Comparison of ENCODE assay signal across 1 cellular context in genomic region chr20:45934046-45934586, GRCh38.
TF ChIP-seq lines count a peak whose summit lies in the region.

No MANE protein-coding gene starts in this region.

TF ChIP-seq in HepG2, 621 proteins besides CTCF, POLR2A, EP300 and RAD21 (continues in another document):
- TF ChIP-seq ZNF616 (CRISPR knock-in tag; IDR thresholded peaks at IDR 0.05; ENCODE audit: low read depth) (no peak; the same call in none of the 2 replicates), ZNF550 (CRISPR knock-in tag; IDR thresholded peaks at IDR 0.05; ENCODE audit: borderline replicate concordance) (peak; percentile 28; the same call in 1 of the 2 replicates), YEATS4 (CRISPR knock-in tag; IDR thresholded peaks at IDR 0.05; ENCODE audit: borderline replicate concordance) (no peak), ZC3H13 (CRISPR knock-in tag; IDR thresholded peaks at IDR 0.05) (peak; percentile 99), ZNF225 (CRISPR knock-in tag; IDR thresholded peaks at IDR 0.05) (peak; percentile 96), DBP (CRISPR knock-in tag; IDR thresholded peaks at IDR 0.05; ENCODE audit: not compliant biosample characterization) (peak; percentile 74), ZNF878 (CRISPR knock-in tag; IDR thresholded peaks at IDR 0.05) (no peak), JUN (CRISPR knock-in tag; IDR thresholded peaks at IDR 0.05) (peak; percentile 64), STAT5B (CRISPR knock-in tag; IDR thresholded peaks at IDR 0.05) (no peak), ZNF138 (CRISPR knock-in tag; IDR thresholded peaks at IDR 0.05; ENCODE audit: low read depth) (0 out of 2 replicates have a peak, but pooled peaks have one; percentile 26), ZNF775 (CRISPR knock-in tag; IDR thresholded peaks at IDR 0.05; ENCODE audit: borderline replicate concordance) (peak; percentile 84; the same call in 1 of the 2 replicates), ZNF34 (CRISPR knock-in tag; IDR thresholded peaks at IDR 0.05; ENCODE audit: borderline replicate concordance) (peak; percentile 82), MEF2D (CRISPR knock-in tag; IDR thresholded peaks at IDR 0.05) (peak; percentile 33), ZNF331 (CRISPR knock-in tag; IDR thresholded peaks at IDR 0.05) (no peak; the same call in 1 of the 2 replicates), SRSF4 (IDR thresholded peaks at IDR 0.05; ENCODE audit: low read depth, low read length, poor library complexity, severe bottlenecking) (peak; percentile 15), BRF2 (CRISPR knock-in tag; IDR thresholded peaks at IDR 0.05) (peak; percentile 85; the same call in 1 of the 2 replicates), PREB (CRISPR knock-in tag; IDR thresholded peaks at IDR 0.05) (peak; percentile 84; the same call in 1 of the 2 replicates), ZNF460 (CRISPR knock-in tag; IDR thresholded peaks at IDR 0.05; ENCODE audit: borderline replicate concordance) (0 out of 2 replicates have a peak, but pooled peaks have one; percentile 30), ZNF768 (CRISPR knock-in tag; IDR thresholded peaks at IDR 0.05) (peak; percentile 98), ZSCAN21 (CRISPR knock-in tag; IDR thresholded peaks at IDR 0.05; ENCODE audit: borderline replicate concordance) (0 out of 2 replicates have a peak, but pooled peaks have one; percentile 53), ZBTB26 (CRISPR knock-in tag; IDR thresholded peaks at IDR 0.05; ENCODE audit: borderline replicate concordance) (no peak), GLI4 (CRISPR knock-in tag; IDR thresholded peaks at IDR 0.05; ENCODE audit: borderline replicate concordance) (peak; percentile 82; the same call in 1 of the 2 replicates), ARID4A (CRISPR knock-in tag; IDR thresholded peaks at IDR 0.05; ENCODE audit: borderline replicate concordance) (peak; percentile 74; the same call in 1 of the 2 replicates), PRMT3 (CRISPR knock-in tag; IDR thresholded peaks at IDR 0.05; ENCODE audit: borderline replicate concordance, low read depth) (0 out of 2 replicates have a peak, but pooled peaks have one; percentile 26), HDAC1 (CRISPR knock-in tag; IDR thresholded peaks at IDR 0.05) (no peak; the same call in 1 of the 2 replicates), KDM5B (CRISPR knock-in tag; IDR thresholded peaks at IDR 0.05; ENCODE audit: borderline replicate concordance) (no peak), PAX8 (CRISPR knock-in tag; IDR thresholded peaks at IDR 0.05; ENCODE audit: borderline replicate concordance) (peak; percentile 86; the same call in 1 of the 2 replicates), ZNF710 (CRISPR knock-in tag; IDR thresholded peaks at IDR 0.05; ENCODE audit: borderline replicate concordance) (peak; percentile 57; the same call in 1 of the 2 replicates), GMEB1 (CRISPR knock-in tag; IDR thresholded peaks at IDR 0.05; ENCODE audit: borderline replicate concordance) (peak; percentile 90; the same call in 1 of the 2 replicates), KDM2A (CRISPR knock-in tag; IDR thresholded peaks at IDR 0.05; ENCODE audit: borderline replicate concordance, low read depth) (0 out of 2 replicates have a peak, but pooled peaks have one; percentile 0), ZNF512B (CRISPR knock-in tag; IDR thresholded peaks at IDR 0.05; ENCODE audit: borderline replicate concordance) (peak; percentile 4; the same call in 1 of the 2 replicates), MED13 (CRISPR knock-in tag; IDR thresholded peaks at IDR 0.05) (0 out of 2 replicates have a peak, but pooled peaks have one; percentile 15), GABPA (IDR thresholded peaks at IDR 0.05; ENCODE audit: low read depth, low read length) (no peak), GABPA (CRISPR knock-in tag; IDR thresholded peaks at IDR 0.05; ENCODE audit: low read depth) (peak; percentile 70), ZNF362 (CRISPR knock-in tag; IDR thresholded peaks at IDR 0.05; ENCODE audit: borderline replicate concordance) (0 out of 2 replicates have a peak, but pooled peaks have one; percentile 9), ZNF335 (CRISPR knock-in tag; IDR thresholded peaks at IDR 0.05) (no peak; the same call in 1 of the 2 replicates), ZNF577 (CRISPR knock-in tag; IDR thresholded peaks at IDR 0.05; ENCODE audit: borderline replicate concordance, low read depth) (peak; percentile 83; the same call in 1 of the 2 replicates), MTF1 (CRISPR knock-in tag; IDR thresholded peaks at IDR 0.05) (peak; percentile 63; the same call in 1 of the 2 replicates), ZNF101 (CRISPR knock-in tag; IDR thresholded peaks at IDR 0.05; ENCODE audit: borderline replicate concordance, low read depth) (peak; percentile 79; the same call in 1 of the 2 replicates), HOXA9 (CRISPR knock-in tag; IDR thresholded peaks at IDR 0.05; ENCODE audit: borderline replicate concordance) (peak; percentile 91; the same call in 1 of the 2 replicates), BRCA1 (CRISPR knock-in tag; IDR thresholded peaks at IDR 0.05) (0 out of 2 replicates have a peak, but pooled peaks have one; percentile 26), ZNF564 (CRISPR knock-in tag; IDR thresholded peaks at IDR 0.05) (peak; percentile 18; the same call in 1 of the 2 replicates), TP53 (CRISPR knock-in tag; conservative IDR thresholded peaks at IDR 0.05) (peak; percentile 65; the same call in 1 of the 2 replicates), ZNF672 (CRISPR knock-in tag; IDR thresholded peaks at IDR 0.05) (peak; percentile 71; the same call in 1 of the 2 replicates), ZFP41 (CRISPR knock-in tag; IDR thresholded peaks at IDR 0.05; ENCODE audit: borderline replicate concordance) (no peak)
